8 cellular contexts compared by ENCODE assay signal in genomic region chr15:67146214-67146613, GRCh38.
A peak's percentile ranks its signal among the peaks of the same experiment; 100 is the strongest.
DNase-seq lines count a peak whose midpoint lies in the region; ATAC-seq and TF ChIP-seq lines count a peak whose summit lies in the region.

No MANE protein-coding gene starts in this region.

- H3K9me3 Mint-ChIP-seq in activated CD4-positive, alpha-beta T cell treated with anti-CD3 and anti-CD28 coated beads, Interleukin-2, amount 10 ng/mL, durations not matched to agents 24 days and 14 days, result no peaks in the 10 kb centered on the region

- peaks cover 90% of the 10 kb centered on the region for H3K4me1 Mint-ChIP-seq in activated CD4-positive, alpha-beta T cell treated with anti-CD3 and anti-CD28 coated beads, Interleukin-2, amount 10 ng/mL, durations not matched to agents 24 days and 14 days

- H3K9me3 ChIP-seq in transverse colon (no peaks in the 10 kb centered on the region), aorta (ENCODE audit: control insufficient read depth, low read length) (no peaks in the 10 kb centered on the region)

- TF ChIP-seq POLR2A in transverse colon (IDR thresholded peaks at IDR 0.05), result no peak

- intact Hi-C loops in activated CD4-positive, alpha-beta T cell treated with anti-CD3 and anti-CD28 coated beads, Interleukin-2, amount 10 ng/mL, durations not matched to agents 24 days and 14 days (cut with micrococcal nuclease), result loop anchor here (2.0 to 5.0 kb wide), 2 partner anchors 29 to 79 kb away; partner anchors contain the start of gene SMAD3
- intact Hi-C loops in transverse colon (cut with DNase I; ENCODE audit: low total_unique reads), result no loop called here
- intact Hi-C loops in aorta (cut with DNase I), result loop anchor here in 1 of 2 donors (5.0 kb wide), 1 partner anchor 39 kb away; no protein-coding TSS in a partner anchor

- no peak for TF ChIP-seq EP300 in transverse colon (IDR thresholded peaks at IDR 0.05; ENCODE audit: low read depth)

- no peak for TF ChIP-seq CTCF in astrocyte of the cerebellum (IDR thresholded peaks at IDR 0.05; ENCODE audit: low read depth, low read length, missing control alignments)
- no peak for TF ChIP-seq CTCF in transverse colon (IDR thresholded peaks at IDR 0.05)

- in situ Hi-C loops in astrocyte of the cerebellum (cut with HindIII; ENCODE audit: low sequenced_read_pairs), result loop anchor here (5.0 kb wide), 1 partner anchor 39 kb away; no protein-coding TSS in a partner anchor
- in situ Hi-C loops in transverse colon (cut with MboI; ENCODE audit: low pct_ligation_motif_present in 1 of 4, low pct_unique_long_range_greater_than_20kb in 1 of 4, low sequenced_read_pairs in 3 of 4), result no loop called here

- peak overlapping the region; percentile 86 to 89 (median 87) for H3K27ac ChIP-seq in transverse colon
- peak overlapping the region in 1 of 2 donors; percentile 17 for H3K27ac ChIP-seq in aorta (ENCODE audit: low read depth in 1 of 2, low read length in 2 of 2)

- H3K36me3 ChIP-seq in transverse colon (no peaks in the 10 kb centered on the region), aorta (ENCODE audit: control insufficient read depth in 1 of 2, insufficient read depth in 2 of 2, low read length in 1 of 2) (no peaks in the 10 kb centered on the region)

- DNase-seq in activated CD4-positive, alpha-beta T cell treated with anti-CD3 and anti-CD28 coated beads, Interleukin-2, amount 10 ng/mL, durations not matched to agents 24 days and 14 days, result peak; percentile 66
- no peak for DNase-seq in activated CD4-positive, alpha-beta T cell treated with anti-CD3 and anti-CD28 coated beads for 4 hours
- peak; percentile 80 for DNase-seq in astrocyte of the cerebellum (ENCODE audit: low read depth)
- peak; percentile 75 for DNase-seq in left kidney (ENCODE audit: low read depth, low spot score)
- DNase-seq in transverse colon, result peak; percentile 63
- DNase-seq in aorta, result no peak
- DNase-seq in dedifferentiated amniotic fluid mesenchymal stem cell (ENCODE audit: extremely low spot score), result no peak
- no peak for DNase-seq in activated CD4-positive, alpha-beta T cell treated with anti-CD3 and anti-CD28 coated beads for 48 hours

- H3K27me3 Mint-ChIP-seq in activated CD4-positive, alpha-beta T cell treated with anti-CD3 and anti-CD28 coated beads, Interleukin-2, amount 10 ng/mL, durations not matched to agents 24 days and 14 days, result no peaks in the 10 kb centered on the region

- peak overlapping the region; percentile 93 for H3K27ac Mint-ChIP-seq in activated CD4-positive, alpha-beta T cell treated with anti-CD3 and anti-CD28 coated beads, Interleukin-2, amount 10 ng/mL, durations not matched to agents 24 days and 14 days

- no peak overlapping the region for H3K4me3 ChIP-seq in astrocyte of the cerebellum (ENCODE audit: low read depth, low read length)
- no peak overlapping the region for H3K4me3 ChIP-seq in transverse colon
- H3K4me3 ChIP-seq in aorta (ENCODE audit: low read length in 2 of 2), result no peak overlapping the region

- 26 to 38% methylated on average over 3 to 6 of the region's 6 CpGs for WGBS in transverse colon (ENCODE audit: low coverage in 1 of 2), 2 donors
- 42 to 45% methylated on average over 6 of the region's 6 CpGs for WGBS in aorta, 2 donors

- peak overlapping the region; percentile 56 for H3K4me3 Mint-ChIP-seq in activated CD4-positive, alpha-beta T cell treated with anti-CD3 and anti-CD28 coated beads, Interleukin-2, amount 10 ng/mL, durations not matched to agents 24 days and 14 days

- H3K36me3 Mint-ChIP-seq in activated CD4-positive, alpha-beta T cell treated with anti-CD3 and anti-CD28 coated beads, Interleukin-2, amount 10 ng/mL, durations not matched to agents 24 days and 14 days (ENCODE audit: low read depth), result peaks cover 16% of the 10 kb centered on the region

- peaks cover 58 to 96% (median 80%) of the 10 kb centered on the region in 4 donors for H3K4me1 ChIP-seq in transverse colon
- H3K4me1 ChIP-seq in aorta (ENCODE audit: control insufficient read depth in 1 of 2, insufficient read depth in 2 of 2, low read length in 2 of 2), result peaks cover 10 to 19% of the 10 kb centered on the region in 2 donors

- H3K27me3 ChIP-seq in transverse colon (no peaks in the 10 kb centered on the region), aorta (ENCODE audit: control insufficient read depth in 1 of 2, insufficient read depth in 2 of 2, low read length in 1 of 2) (no peaks in the 10 kb centered on the region)

- no peak for ATAC-seq in aorta (ENCODE audit: low FRiP score)

Comparison
In these comparisons a context has a peak if more than half of its experiments do, and no peak if none do; other contexts are left out.
1. DNase-seq: peak in activated CD4-positive, alpha-beta T cell treated with anti-CD3 and anti-CD28 coated beads, Interleukin-2, amount 10 ng/mL, durations not matched to agents 24 days and 14 days (single experiment), astrocyte of the cerebellum (single experiment), left kidney (single experiment) and transverse colon (single experiment); none in activated CD4-positive, alpha-beta T cell treated with anti-CD3 and anti-CD28 coated beads for 4 hours (0 of 2), aorta (0 of 2), dedifferentiated amniotic fluid mesenchymal stem cell (single experiment) and activated CD4-positive, alpha-beta T cell treated with anti-CD3 and anti-CD28 coated beads for 48 hours (single experiment).